In the genomic region with DNA sequence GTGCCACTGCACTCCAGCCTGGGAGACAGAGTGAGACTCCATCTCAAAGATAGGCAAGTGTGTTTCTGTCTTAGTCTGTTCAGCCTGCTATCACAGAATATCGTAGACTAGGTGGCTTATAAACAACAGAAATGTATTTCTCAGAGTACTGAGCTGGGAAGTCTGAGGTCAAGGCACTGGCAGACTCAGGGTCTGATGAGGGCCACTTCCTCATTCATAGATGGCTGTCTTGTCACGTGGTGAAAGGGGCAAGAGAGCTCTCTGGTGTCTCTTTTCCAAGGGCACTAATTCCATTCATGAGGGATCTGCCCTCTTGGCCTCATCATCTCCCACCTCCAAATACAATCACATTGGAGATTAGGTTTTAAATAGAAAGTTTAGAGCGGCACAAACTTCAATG, we compare ENCODE assay signal across 16 cellular contexts.
"Had no signal": no experiment of that assay in that cellular context is flagged by ENCODE, and none has a peak within 500 bp of the region (broad histone marks: within the 10 kb centered on the region; RNA-seq: fewer than 3 reads in every experiment).

No MANE protein-coding gene starts in this region.

- FAIRE-seq: frontal cortex, islet of Langerhans, small intestine had no signal

- H3K36me3 Mint-ChIP-seq: naive B cell had no signal

- H3K4me1 Mint-ChIP-seq: naive B cell, nephron had no signal

- H3K4me3 Mint-ChIP-seq: naive B cell, nephron had no signal

- ATAC-seq: heart right ventricle, psoas muscle had no signal

- H3K27ac Mint-ChIP-seq: naive B cell, nephron had no signal

- DNase-seq: cortex of kidney; dorsolateral prefrontal cortex; effector CD8-positive, alpha-beta T cell; heart right ventricle; hypothalamus; kidney glomerular epithelial cell; mesendoderm; naive B cell; psoas muscle; retina; small intestine; stimulated activated CD4-positive, alpha-beta T cell treated with anti-CD3 and anti-CD28 coated beads, Interleukin-12 subunit alpha, Interleukin-12 subunit beta, amount 100 ng/mL, for 4 hours; stimulated activated naive CD4-positive, alpha-beta T cell treated with Interleukin-2 at 50 U/mL for 16 hours had no signal
